10 cellular contexts compared by ENCODE assay signal in genomic region chr22:39559456-39560105, GRCh38. TPM values are rescaled to one million over a fixed set of nuclear protein-coding genes. Genes with fewer than 3 reads are reported as not detected.
A peak's percentile ranks its signal among the peaks of the same experiment; 100 is the strongest.
DNase-seq lines count a peak whose midpoint lies in the region; ATAC-seq and TF ChIP-seq lines count a peak whose summit lies in the region.
"Had no signal": no experiment of that assay in that cellular context is flagged by ENCODE, and none has a peak within 500 bp of the region (broad histone marks: within the 10 kb centered on the region; RNA-seq: fewer than 3 reads in every experiment).

No MANE protein-coding gene starts in this region.

- no peak for TF ChIP-seq POLR2A in GM18505 (IDR thresholded peaks at IDR 0.05; ENCODE audit: borderline replicate concordance, extremely low read depth, insufficient read depth, insufficient read length)

- peaks cover 42% of the 10 kb centered on the region for H3K27me3 Mint-ChIP-seq in nephron progenitor cell (ENCODE audit: low read depth, poor library complexity)

- no peaks in the 10 kb centered on the region for H3K9me3 Mint-ChIP-seq in nephron progenitor cell

- peaks cover 23% of the 10 kb centered on the region for H3K4me1 Mint-ChIP-seq in nephron progenitor cell

- no peaks in the 10 kb centered on the region for H3K36me3 Mint-ChIP-seq in nephron progenitor cell (ENCODE audit: low read depth)

- DNase-seq in Daoy (ENCODE audit: low read depth) (peak; percentile 31), HuH-7 (ENCODE audit: low spot score) (peak; percentile 61), T47D (ENCODE audit: low read depth in 1 of 2, low spot score in 1 of 2) (peak; percentile 58 to 63), nephron progenitor cell (peak; percentile 58), omental fat pad (ENCODE audit: low spot score) (no peak)
- DNase-seq: activated naive CD4-positive, alpha-beta T cell treated with anti-CD3 and anti-CD28 coated beads, Interleukin-2, amount 50 U/mL, for 16 hours; stimulated activated CD4-positive, alpha-beta T cell treated with anti-CD3 and anti-CD28 coated beads, Interleukin-4, amount 100 ng/mL, for 24 hours had no signal

- in situ Hi-C loops in T47D (cut with HindIII; ENCODE audit: low pct_unique_long_range_greater_than_20kb, low sequenced_read_pairs): no loop called here

- H3K4me3 Mint-ChIP-seq in nephron progenitor cell: peak overlapping the region; percentile 68

- ATAC-seq in GM18873 (IDR thresholded peaks at IDR 0.05; ENCODE audit: low FRiP score, unreplicated experiment) (no peak), GM18505 (IDR thresholded peaks at IDR 0.05; ENCODE audit: unreplicated experiment) (no peak), omental fat pad (ENCODE audit: low FRiP score) (no peak), GM21723 (IDR thresholded peaks at IDR 0.05; ENCODE audit: unreplicated experiment) (no peak)

- TF ChIP-seq CTCF in nephron progenitor cell (IDR thresholded peaks at IDR 0.05) (peak; percentile 52), omental fat pad (IDR thresholded peaks at IDR 0.05) (no peak)

- H3K27ac Mint-ChIP-seq in nephron progenitor cell: no peak overlapping the region

RNA-seq across cellular contexts. Expression of gene CACNA1I, which starts 11.0 kb away (rescaled TPM):
- not detected in 2 replicates for total RNA-seq in Daoy (2014; rRNA removed; shearing (Covaris generic))
- total RNA-seq in omental fat pad: under 1 TPM; 0.09 to 0.38 (median 0.26) TPM

RNA-seq across cellular contexts. Expression of gene RPS19BP1, which starts 27.0 kb away (rescaled TPM):
- 208 and 302 TPM in 2 replicates for total RNA-seq in Daoy (2014; rRNA removed; shearing (Covaris generic))
- 100 to 1,000 TPM; 103 to 157 (median 133) TPM for total RNA-seq in omental fat pad

RNA-seq across cellular contexts. Expression of gene ATF4, which starts 39.2 kb away (rescaled TPM):
- 241 and 299 TPM in 2 replicates for total RNA-seq in Daoy (2014; rRNA removed; shearing (Covaris generic))
- 100 to 1,000 TPM; 258 to 714 (median 610) TPM for total RNA-seq in omental fat pad

RNA-seq across cellular contexts. Expression of gene MIEF1, which starts 57.5 kb away (rescaled TPM):
- 25.7 and 27.2 TPM in 2 replicates for total RNA-seq in Daoy (2014; rRNA removed; shearing (Covaris generic))
- total RNA-seq in omental fat pad: 10 to 100 TPM; 23.6 to 46.0 (median 32.4) TPM
